16 cellular contexts compared by ENCODE assay signal in the genomic region with DNA sequence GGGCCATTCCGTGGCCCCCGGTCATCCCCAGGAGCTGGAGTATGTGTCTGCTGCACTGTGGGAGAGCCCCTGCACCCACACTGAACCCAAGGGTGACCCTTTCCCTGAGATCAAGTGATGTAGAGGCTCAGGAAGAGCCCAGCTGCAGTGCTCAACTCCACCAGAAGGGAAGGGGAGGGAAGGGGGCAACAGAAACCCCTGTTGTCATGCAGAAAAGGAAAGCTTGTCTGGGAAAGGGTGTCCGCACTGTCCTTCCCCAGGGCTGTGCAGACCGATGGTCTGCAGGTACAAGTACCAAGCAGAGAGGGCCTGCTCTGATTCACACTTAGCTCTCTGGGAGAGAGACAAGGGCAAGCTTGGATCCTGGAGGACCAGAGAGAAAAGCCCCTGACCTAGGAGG. TPM values are rescaled to one million over a fixed set of nuclear protein-coding genes. Genes with fewer than 3 reads are reported as not detected.
A peak's percentile ranks its signal among the peaks of the same experiment; 100 is the strongest.
DNase-seq lines count a peak whose midpoint lies in the region; ATAC-seq, FAIRE-seq and TF ChIP-seq lines count a peak whose summit lies in the region.
"Had no signal": no experiment of that assay in that cellular context is flagged by ENCODE, and none has a peak within 500 bp of the region (broad histone marks: within the 10 kb centered on the region; RNA-seq: fewer than 3 reads in every experiment).

No MANE protein-coding gene starts in this region.

- no peak for TF ChIP-seq EP300 in H1 (IDR thresholded peaks at IDR 0.05; ENCODE audit: borderline replicate concordance in 1 of 2, low read depth in 2 of 2, low read length in 2 of 2)
- TF ChIP-seq EP300 in stomach (IDR thresholded peaks at IDR 0.05): no peak

- intact Hi-C loops in activated CD4-positive, alpha-beta memory T cell treated with anti-CD3 and anti-CD28 coated beads for 36 hours (cut with micrococcal nuclease): loop anchor here (2.0 kb wide), 2 partner anchors 25 to 33 kb away; no protein-coding TSS in a partner anchor
- intact Hi-C loops in HCT116 (cut with micrococcal nuclease) (no loop called here), stomach (cut with DNase I; ENCODE audit: low total_unique reads) (no loop called here)

- no peaks in the 10 kb centered on the region for H3K23me2 ChIP-seq in H1 (ENCODE audit: low read depth, low read length)

- no peak overlapping the region for H3K9ac ChIP-seq in HCT116 (ENCODE audit: low read length)
- H3K9ac ChIP-seq in H1 (replicated peaks in 1 of 4; ENCODE audit: extremely low read depth in 1 of 4, low read depth in 3 of 4, low read length in 3 of 4): no peak overlapping the region

- no peaks in the 10 kb centered on the region for H3K9me2 ChIP-seq in HCT116 (ENCODE audit: insufficient read depth)

- no peak for DNase-seq in activated CD4-positive, alpha-beta memory T cell treated with anti-CD3 and anti-CD28 coated beads, Interleukin-2, amount 10 ng/mL, durations not matched to agents 7 days and 5 days
- DNase-seq in activated CD4-positive, alpha-beta memory T cell treated with anti-CD3 and anti-CD28 coated beads for 36 hours: no peak
- DNase-seq in HCT116 (ENCODE audit: low read depth, low spot score) (no peak), H1 (ENCODE audit: low read depth in 1 of 2, low spot score in 2 of 2) (no peak), stomach (no peak), SHP77 treated with DMSO at 0.1 percent for 48 hours (lab: John Stamatoyannopoulos, UW) (no peak)
- DNase-seq in activated CD8-positive, alpha-beta memory T cell treated with anti-CD3 and anti-CD28 coated beads, Interleukin-2, amount 10 ng/mL, durations not matched to agents 7 days and 5 days: no peak
- no peak for DNase-seq in stimulated activated CD4-positive, alpha-beta T cell treated with anti-CD3 and anti-CD28 coated beads, Interleukin-2, amount 100 ng/mL, for 48 hours
- DNase-seq: activated CD4-positive, CD25-positive, alpha-beta regulatory T cell; central memory CD4-positive, alpha-beta T cell; KG1; NCI-H1105; NCI-H2107; NCI-H526 had no signal

- H3K27ac ChIP-seq in HCT116 (ENCODE audit: low read depth, low read length) (no peak overlapping the region), H1 (ENCODE audit: low read depth, low read length) (no peak overlapping the region), stomach (peak overlapping the region; percentile 52 to 97 (median 89))

- H3K4me1 Mint-ChIP-seq in activated CD4-positive, alpha-beta memory T cell treated with anti-CD3 and anti-CD28 coated beads, Interleukin-2, amount 10 ng/mL, durations not matched to agents 7 days and 5 days: peaks cover 86% of the 10 kb centered on the region
- peaks cover 62% of the 10 kb centered on the region for H3K4me1 Mint-ChIP-seq in activated CD4-positive, alpha-beta memory T cell treated with anti-CD3 and anti-CD28 coated beads for 36 hours (ENCODE audit: low read depth)
- H3K4me1 Mint-ChIP-seq in activated CD8-positive, alpha-beta memory T cell treated with anti-CD3 and anti-CD28 coated beads, Interleukin-2, amount 10 ng/mL, durations not matched to agents 7 days and 5 days: peaks cover 55% of the 10 kb centered on the region

- 72% methylated on average over 4 of the region's 4 CpGs; no CpG with 5 or more reads in 1 of the 2 experiments for WGBS in H1 (ENCODE audit: extremely low coverage in 1 of 2, insufficient coverage in 1 of 2, insufficient read length in 1 of 2, insufficient replicate concordance in 2 of 2, low coverage in 1 of 2, low lambda C conversion rate in 2 of 2, missing lambda C conversion rate in 1 of 2), 2 experiments
- WGBS in stomach, 5 donors: 62 to 81% (median 78%) methylated on average over 2 to 4 of the region's 4 CpGs

- RAD21 ChIA-PET in HCT116 (lab: Charles Lee; ENCODE audit: low non-redundant PET in 1 of 2, low total read pairs in 2 of 2, uncharacterized antibody in 2 of 2, unreplicated experiment in 2 of 2): no interaction called here

- no peak overlapping the region for H4K8ac ChIP-seq in H1 (ENCODE audit: extremely low read depth, insufficient read depth, low read length)

- H2BK12ac ChIP-seq in H1 (ENCODE audit: low read depth, low read length): peak overlapping the region; percentile 77; the same call in 1 of the 2 replicates

- TF ChIP-seq POLR2A in HCT116 (IDR thresholded peaks at IDR 0.05; ENCODE audit: borderline replicate concordance, extremely low read depth, insufficient read depth, insufficient read length) (no peak), H1 (IDR thresholded peaks at IDR 0.05; ENCODE audit: control extremely low read depth in 1 of 2, low read depth in 2 of 2, low read length in 2 of 2) (no peak), stomach (IDR thresholded peaks at IDR 0.05) (no peak)

- FAIRE-seq in H1 (lab: Jason Lieb, UNC): no peak
- FAIRE-seq: GM12878 had no signal

- H3K23ac ChIP-seq in H1 (ENCODE audit: insufficient read length): no peak overlapping the region

- ATAC-seq in HCT116: peak; percentile 9; the same call in 1 of the 2 replicates
- ATAC-seq in activated CD8-positive, alpha-beta memory T cell treated with anti-CD3 and anti-CD28 coated beads, Interleukin-2, amount 10 ng/mL, durations not matched to agents 7 days and 5 days: no peak
- ATAC-seq: esophagus mucosa, GM12878 had no signal

- H2BK120ac ChIP-seq in H1 (replicated peaks; ENCODE audit: low read depth, low read length): no peak overlapping the region

- TF ChIP-seq CTCF in HCT116 (IDR thresholded peaks at IDR 0.05 in 2 of 3, conservative IDR thresholded peaks at IDR 0.05 in 1 of 3; ENCODE audit: borderline replicate concordance in 1 of 3, insufficient read depth in 1 of 3, low read depth in 2 of 3, low read length in 2 of 3) (peak in 2 of 3 experiments; percentile 3 to 19; a peak in 2 of 6 replicates), H1 (IDR thresholded peaks at IDR 0.05; ENCODE audit: control extremely low read depth in 1 of 3, insufficient read depth in 1 of 3, low read depth in 1 of 3, low read length in 3 of 3) (peak in 1 of 3 experiments; percentile 29; a peak in 1 of 4 replicates), stomach (IDR thresholded peaks at IDR 0.05) (no peak)

- no peaks in the 10 kb centered on the region for H4K20me1 ChIP-seq in HCT116 (ENCODE audit: insufficient read depth)
- no peaks in the 10 kb centered on the region for H4K20me1 ChIP-seq in H1 (replicated peaks in 1 of 2; ENCODE audit: control insufficient read depth in 1 of 2, insufficient read depth in 2 of 2, low read length in 2 of 2)

- H3K27me3 ChIP-seq in HCT116 (ENCODE audit: insufficient read depth, low read length) (no peaks in the 10 kb centered on the region), H1 (replicated peaks in 1 of 4; ENCODE audit: control insufficient read depth in 3 of 4, extremely low read depth in 1 of 4, insufficient read depth in 3 of 4, low read length in 3 of 4) (no peaks in the 10 kb centered on the region), stomach (no peaks in the 10 kb centered on the region)

- TF ChIP-seq RAD21 in HCT116 (IDR thresholded peaks at IDR 0.05; ENCODE audit: low read depth): no peak
- peak in 1 of 2 experiments; percentile 12; a peak in 1 of 4 replicates for TF ChIP-seq RAD21 in H1 (IDR thresholded peaks at IDR 0.05 in 1 of 2, conservative IDR thresholded peaks at IDR 0.05 in 1 of 2; ENCODE audit: low read depth in 2 of 2, low read length in 2 of 2)

- no peak overlapping the region for H4K91ac ChIP-seq in H1 (replicated peaks; ENCODE audit: insufficient read length, low read length)

- peak overlapping the region; percentile 97 for H3K27ac Mint-ChIP-seq in activated CD4-positive, alpha-beta memory T cell treated with anti-CD3 and anti-CD28 coated beads, Interleukin-2, amount 10 ng/mL, durations not matched to agents 7 days and 5 days
- no peak overlapping the region for H3K27ac Mint-ChIP-seq in activated CD4-positive, alpha-beta memory T cell treated with anti-CD3 and anti-CD28 coated beads for 36 hours
- H3K27ac Mint-ChIP-seq in activated CD8-positive, alpha-beta memory T cell treated with anti-CD3 and anti-CD28 coated beads, Interleukin-2, amount 10 ng/mL, durations not matched to agents 7 days and 5 days: no peak overlapping the region

- H2AK5ac ChIP-seq in H1 (ENCODE audit: low read depth, low read length): no peak overlapping the region

- H3K36me3 Mint-ChIP-seq in activated CD4-positive, alpha-beta memory T cell treated with anti-CD3 and anti-CD28 coated beads, Interleukin-2, amount 10 ng/mL, durations not matched to agents 7 days and 5 days (ENCODE audit: low read depth): peaks cover 3% of the 10 kb centered on the region
- no peaks in the 10 kb centered on the region for H3K36me3 Mint-ChIP-seq in activated CD4-positive, alpha-beta memory T cell treated with anti-CD3 and anti-CD28 coated beads for 36 hours
- no peaks in the 10 kb centered on the region for H3K36me3 Mint-ChIP-seq in activated CD8-positive, alpha-beta memory T cell treated with anti-CD3 and anti-CD28 coated beads, Interleukin-2, amount 10 ng/mL, durations not matched to agents 7 days and 5 days

- H2BK5ac ChIP-seq in H1 (ENCODE audit: low read depth, low read length): peak overlapping the region; percentile 68; the same call in 1 of the 2 replicates

- H3K4me3 ChIP-seq in HCT116 (replicated peaks in 1 of 2; ENCODE audit: low read depth in 1 of 2, low read length in 2 of 2) (no peak overlapping the region), H1 (ENCODE audit: extremely low read depth in 1 of 4, insufficient read depth in 2 of 4, low read depth in 3 of 4, low read length in 4 of 4) (no peak overlapping the region), stomach (peak overlapping the region in 1 of 4 donors; percentile 10)
- H3K4me3 ChIP-seq: GM12878 had no signal

- CTCF ChIA-PET in activated CD4-positive, alpha-beta memory T cell treated with anti-CD3 and anti-CD28 coated beads, Interleukin-2, amount 10 ng/mL, durations not matched to agents 7 days and 5 days (lab: Charles Lee): interaction anchor here (0.8 to 4.8 kb wide), 5 partner anchors 14 to 46 kb away, joined by 3 to 30 read pairs (median 5); partner anchors contain the start of gene TOB1
- CTCF ChIA-PET in activated CD4-positive, alpha-beta memory T cell treated with anti-CD3 and anti-CD28 coated beads for 36 hours (lab: Charles Lee): interaction anchor here (0.7 to 2.1 kb wide), 4 partner anchors 13 to 70 kb away, joined by 3 to 5 read pairs (median 3); no protein-coding TSS in a partner anchor
- CTCF ChIA-PET in HCT116 (lab: Charles Lee): no interaction called here
- CTCF ChIA-PET in H1 (lab: Charles Lee; ENCODE audit: partially characterized antibody): interaction anchor here (0.6 to 2.8 kb wide), 17 partner anchors 9 to 1789 kb away, joined by 3 to 11 read pairs (median 3); no protein-coding TSS in a partner anchor
- CTCF ChIA-PET in activated CD8-positive, alpha-beta memory T cell treated with anti-CD3 and anti-CD28 coated beads, Interleukin-2, amount 10 ng/mL, durations not matched to agents 7 days and 5 days (lab: Charles Lee): interaction anchor here (0.6 to 1.4 kb wide), 8 partner anchors 11 to 82 kb away, joined by 3 to 5 read pairs (median 3); no protein-coding TSS in a partner anchor

- H3K79me2 ChIP-seq in HCT116 (ENCODE audit: insufficient read depth, low read length): no peaks in the 10 kb centered on the region
- H3K79me2 ChIP-seq in H1 (ENCODE audit: control insufficient read depth in 1 of 2, insufficient read depth in 2 of 2, low read length in 2 of 2): no peaks in the 10 kb centered on the region

- H3K4me1 ChIP-seq in HCT116 (ENCODE audit: control insufficient read depth in 1 of 2, insufficient read depth in 2 of 2, low read length in 2 of 2): peaks cover 11 to 18% of the 10 kb centered on the region in 2 experiments; a peak in 2 of 4 replicates
- H3K4me1 ChIP-seq in H1 (replicated peaks in 1 of 4; ENCODE audit: control insufficient read depth in 3 of 4, insufficient read depth in 4 of 4, low read length in 3 of 4): peaks cover 1 to 37% (median 23%) of the 10 kb centered on the region in 4 experiments
- peaks cover 44 to 82% (median 67%) of the 10 kb centered on the region in 4 donors for H3K4me1 ChIP-seq in stomach

- no peak overlapping the region for H4K5ac ChIP-seq in H1 (ENCODE audit: insufficient read length, low read depth, low read length)

- no peak overlapping the region; the same call in 1 of the 2 replicates for H2BK20ac ChIP-seq in H1 (ENCODE audit: low read length)

- H3K9me3 ChIP-seq in HCT116 (ENCODE audit: control insufficient read depth in 1 of 2, insufficient read depth in 1 of 2, low read depth in 1 of 2, low read length in 2 of 2) (no peaks in the 10 kb centered on the region), H1 (ENCODE audit: insufficient read depth in 2 of 2, low read depth in 1 of 2, low read length in 1 of 2) (no peaks in the 10 kb centered on the region), stomach (no peaks in the 10 kb centered on the region)

- peak overlapping the region; percentile 61; the same call in 1 of the 2 replicates for H2BK15ac ChIP-seq in H1 (ENCODE audit: low read length)

- peak overlapping the region; percentile 48 for H3K18ac ChIP-seq in H1 (ENCODE audit: extremely low read depth, low read length)

- H3K36me3 ChIP-seq in HCT116 (ENCODE audit: control insufficient read depth in 1 of 2, insufficient read depth in 2 of 2, low read length in 2 of 2) (no peaks in the 10 kb centered on the region), H1 (ENCODE audit: control insufficient read depth in 2 of 4, insufficient read depth in 4 of 4, low read length in 3 of 4) (no peaks in the 10 kb centered on the region), stomach (no peaks in the 10 kb centered on the region)

- H3K4me2 ChIP-seq in HCT116 (ENCODE audit: low read length) (no peak overlapping the region), H1 (ENCODE audit: insufficient read depth in 1 of 2, low read depth in 2 of 2, low read length in 2 of 2) (peak overlapping the region; percentile 19 to 31; a peak in 2 of 4 replicates)

- no TSS peak for BruUV-seq in HCT116 (replicated peaks; lab: Mats Ljungman, UMichigan)

- no peaks in the 10 kb centered on the region for H3K27me3 Mint-ChIP-seq in activated CD4-positive, alpha-beta memory T cell treated with anti-CD3 and anti-CD28 coated beads, Interleukin-2, amount 10 ng/mL, durations not matched to agents 7 days and 5 days
- H3K27me3 Mint-ChIP-seq in activated CD4-positive, alpha-beta memory T cell treated with anti-CD3 and anti-CD28 coated beads for 36 hours: no peaks in the 10 kb centered on the region
- H3K27me3 Mint-ChIP-seq in activated CD8-positive, alpha-beta memory T cell treated with anti-CD3 and anti-CD28 coated beads, Interleukin-2, amount 10 ng/mL, durations not matched to agents 7 days and 5 days: no peaks in the 10 kb centered on the region

- H2AFZ ChIP-seq in HCT116 (ENCODE audit: low read depth, low read length, poor library complexity, severe bottlenecking): no peak overlapping the region
- peak overlapping the region; percentile 72; the same call in 1 of the 2 replicates for H2AFZ ChIP-seq in H1 (ENCODE audit: low read length)

- H3K56ac ChIP-seq in H1 (replicated peaks; ENCODE audit: insufficient read length, low read depth, low read length): no peak overlapping the region

- no peaks in the 10 kb centered on the region for H3K9me3 Mint-ChIP-seq in activated CD4-positive, alpha-beta memory T cell treated with anti-CD3 and anti-CD28 coated beads, Interleukin-2, amount 10 ng/mL, durations not matched to agents 7 days and 5 days
- H3K9me3 Mint-ChIP-seq in activated CD4-positive, alpha-beta memory T cell treated with anti-CD3 and anti-CD28 coated beads for 36 hours: no peaks in the 10 kb centered on the region
- no peaks in the 10 kb centered on the region for H3K9me3 Mint-ChIP-seq in activated CD8-positive, alpha-beta memory T cell treated with anti-CD3 and anti-CD28 coated beads, Interleukin-2, amount 10 ng/mL, durations not matched to agents 7 days and 5 days (ENCODE audit: low read depth)

- POLR2A ChIA-PET in activated CD4-positive, alpha-beta memory T cell treated with anti-CD3 and anti-CD28 coated beads, Interleukin-2, amount 10 ng/mL, durations not matched to agents 7 days and 5 days (lab: Charles Lee): interaction anchor here (1.1 to 15.2 kb wide), 8 partner anchors 10 to 47 kb away, joined by 3 to 298 read pairs (median 9); partner anchors contain the start of gene TOB1
- POLR2A ChIA-PET in activated CD4-positive, alpha-beta memory T cell treated with anti-CD3 and anti-CD28 coated beads for 36 hours (lab: Charles Lee): interaction anchor here (1.0 to 4.0 kb wide), 2 partner anchors 46 to 59 kb away, joined by 3 to 44 read pairs; partner anchors contain the start of gene TOB1
- POLR2A ChIA-PET in HCT116 (lab: Charles Lee): interaction anchor here (0.5 to 1.8 kb wide), 3 partner anchors 18 to 45 kb away, joined by 4 to 7 read pairs (median 6); partner anchors contain the start of gene TOB1
- POLR2A ChIA-PET in H1 (lab: Charles Lee; ENCODE audit: partially characterized antibody): interaction anchor here (0.7 to 1.7 kb wide), 9 partner anchors 9 to 261 kb away, joined by 3 to 32 read pairs (median 3); partner anchors contain the start of gene TOB1

- no peak overlapping the region for H3K4ac ChIP-seq in H1 (replicated peaks; ENCODE audit: insufficient read length, low read depth, low read length)

- H3K14ac ChIP-seq in H1 (ENCODE audit: insufficient read length): no peak overlapping the region

- no peaks in the 10 kb centered on the region for H3K79me1 ChIP-seq in H1 (ENCODE audit: low read depth, low read length)

- no peak overlapping the region for H3K4me3 Mint-ChIP-seq in activated CD4-positive, alpha-beta memory T cell treated with anti-CD3 and anti-CD28 coated beads, Interleukin-2, amount 10 ng/mL, durations not matched to agents 7 days and 5 days
- H3K4me3 Mint-ChIP-seq in activated CD4-positive, alpha-beta memory T cell treated with anti-CD3 and anti-CD28 coated beads for 36 hours: no peak overlapping the region
- H3K4me3 Mint-ChIP-seq in activated CD8-positive, alpha-beta memory T cell treated with anti-CD3 and anti-CD28 coated beads, Interleukin-2, amount 10 ng/mL, durations not matched to agents 7 days and 5 days: no peak overlapping the region

RNA-seq across cellular contexts. Expression of gene TOB1, which starts 45.7 kb away (rescaled TPM):
- 100 to 1,000 TPM; 121 to 124 TPM for total RNA-seq in activated CD4-positive, alpha-beta memory T cell treated with anti-CD3 and anti-CD28 coated beads, Interleukin-2, amount 10 ng/mL, durations not matched to agents 7 days and 5 days
- 10 to 100 TPM; 42.3 to 44.1 TPM for total RNA-seq in activated CD4-positive, alpha-beta memory T cell treated with anti-CD3 and anti-CD28 coated beads for 36 hours
- total RNA-seq in HCT116 (2021; ENCODE audit: unreplicated experiment) (86.0 TPM), stomach (100 to 1,000 TPM in 3 of 5 donors, 10 to 100 TPM in 2; 69.4 to 346 (median 100) TPM)
- 57.2 and 74.9 TPM in 2 replicates for polyA plus RNA-seq in HCT116 (2012)
- total RNA-seq in H1 (2021; fragmentation: NEBNext Ultra II Directional; extraction: Animal tissue kit (Norgen Biotek cat#: 25700)): 20.8 and 26.7 TPM in 2 replicates
- polyA plus RNA-seq in H1 (2011; rRNA removed) (9.7 and 14.4 TPM in 2 replicates), stomach (10 to 100 TPM; 30.1 to 40.0 (median 39.9) TPM)
- polyA plus RNA-seq in H1 (2011; cell fraction: cytosol; rRNA removed): 12.0 TPM
- 17.7 TPM for polyA plus RNA-seq in H1 (2011; cell fraction: nucleus; rRNA removed)
- 24.8 to 32.2 TPM (median 27.7 TPM) in 4 replicates for polyA plus RNA-seq in H1 (2012, experiment 1 of 2)
- 5.9 TPM for polyA plus RNA-seq in H1 (2012, experiment 2 of 2)
- polyA plus RNA-seq in H1 (2013, experiment 1 of 2): 21.6 TPM
- 22.3 TPM for polyA plus RNA-seq in H1 (2013, experiment 2 of 2)
- polyA minus RNA-seq in H1 (2011; rRNA and poly(A)+ RNA removed): 22.6 and 27.7 TPM in 2 replicates
- polyA minus RNA-seq in H1 (2011; cell fraction: cytosol; rRNA and poly(A)+ RNA removed): 22.5 TPM
- polyA minus RNA-seq in H1 (2011; cell fraction: nucleus; rRNA and poly(A)+ RNA removed): 52.2 TPM
- 10 to 100 TPM; 34.1 to 47.5 TPM for total RNA-seq in activated CD8-positive, alpha-beta memory T cell treated with anti-CD3 and anti-CD28 coated beads, Interleukin-2, amount 10 ng/mL, durations not matched to agents 7 days and 5 days

Comparison
In these comparisons a context has a peak if more than half of its experiments do, and no peak if none do; other contexts are left out.
1. H3K27ac ChIP-seq: peak in stomach (5 of 5); none in HCT116 (single experiment) and H1 (single experiment).
2. CTCF ChIP-seq: peak in HCT116 (2 of 3); none in stomach (0 of 7).